ENCODE assay signal across 8 cellular contexts in the genomic region with DNA sequence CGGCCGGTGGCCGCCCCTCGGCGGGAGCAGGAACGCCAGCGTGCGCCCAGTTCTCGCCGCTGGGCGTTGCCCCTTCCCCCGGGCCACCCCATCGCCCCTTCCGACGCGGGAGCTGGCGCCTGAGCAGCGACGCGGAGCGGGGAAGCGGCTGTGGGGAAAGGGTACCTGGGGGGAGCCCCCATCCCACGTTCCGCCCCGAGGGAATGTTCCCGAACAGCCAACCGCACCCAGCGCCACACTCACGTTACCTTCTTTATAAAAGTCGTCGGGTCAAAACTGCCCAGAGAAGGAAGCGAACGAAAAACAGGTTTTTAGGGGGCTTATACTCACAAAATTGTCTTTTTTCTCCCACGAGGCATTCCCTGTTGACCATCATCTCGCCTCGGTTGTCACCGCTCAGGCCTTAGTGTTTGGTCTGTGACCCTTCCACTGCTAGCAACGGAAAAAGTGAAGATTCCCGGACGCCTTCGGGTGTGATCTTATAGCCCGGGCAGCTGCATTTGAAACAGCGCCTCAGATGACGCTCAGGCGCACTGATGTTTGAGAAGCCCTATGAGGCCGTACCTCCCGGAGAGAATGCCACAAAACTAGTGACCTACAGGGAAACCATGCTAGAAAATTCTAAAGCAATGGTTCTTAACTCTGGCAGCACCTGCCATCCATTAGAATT. TPM values are rescaled to one million over a fixed set of nuclear protein-coding genes. Genes with fewer than 3 reads are reported as not detected.
DNase-seq lines count a peak whose midpoint lies in the region; ATAC-seq and TF ChIP-seq lines count a peak whose summit lies in the region.

No MANE protein-coding gene starts in this region.

- no peaks in the 10 kb centered on the region for H3K36me3 Mint-ChIP-seq in naive B cell

- WGBS in esophagus muscularis mucosa: 5% methylated on average over 21 of the region's 47 CpGs
- WGBS in upper lobe of left lung, 2 donors: 1 to 4% methylated on average over 28 to 30 of the region's 47 CpGs

- H3K4me1 ChIP-seq in esophagus muscularis mucosa (peaks cover 7 to 19% (median 15%) of the 10 kb centered on the region in 4 donors), upper lobe of left lung (peaks cover 6 to 18% (median 9%) of the 10 kb centered on the region in 4 donors)

- peak overlapping the region; percentile 75 for H3K4me3 ChIP-seq in WI38 (ENCODE audit: low read depth, low read length)
- H3K4me3 ChIP-seq in esophagus muscularis mucosa: peak overlapping the region; percentile 58 to 85 (median 72)
- peak overlapping the region; percentile 45 to 89 (median 82) for H3K4me3 ChIP-seq in upper lobe of left lung

- in situ Hi-C loops in G401 (cut with HindIII; ENCODE audit: low sequenced_read_pairs): no loop called here

- peak overlapping the region; percentile 85 to 94 (median 88) for H3K4me3 Mint-ChIP-seq in naive B cell

- DNase-seq in G401 (ENCODE audit: low spot score): peak; percentile 44
- peak; percentile 75 for DNase-seq in HT-29 (ENCODE audit: low spot score)
- DNase-seq in esophagus muscularis mucosa (ENCODE audit: extremely low spot score): no peak
- DNase-seq in naive B cell: no peak
- peak in 1 of 2 donors; percentile 63 for DNase-seq in upper lobe of left lung
- no peak for DNase-seq in NCI-H2196 (lab: John Stamatoyannopoulos, UW; ENCODE audit: unreplicated experiment)
- no peak for DNase-seq in NCI-H1694 treated with DMSO at 0.1 percent for 48 hours (lab: John Stamatoyannopoulos, UW)

- H3K27me3 Mint-ChIP-seq in naive B cell: peaks cover 43 to 52% (median 49%) of the 10 kb centered on the region in 3 donors

- H3K27ac Mint-ChIP-seq in naive B cell: peak overlapping the region in 1 of 6 donors; percentile 66

- H3K27ac ChIP-seq in esophagus muscularis mucosa (replicated peaks in 1 of 4) (peak overlapping the region; percentile 71 to 83 (median 78)), upper lobe of left lung (peak overlapping the region in 3 of 4 donors; percentile 25 to 79 (median 40))

- H3K4me1 Mint-ChIP-seq in naive B cell: peaks cover 8 to 10% (median 9%) of the 10 kb centered on the region in 3 donors

- H3K36me3 ChIP-seq in esophagus muscularis mucosa: no peaks in the 10 kb centered on the region
- no peaks in the 10 kb centered on the region for H3K36me3 ChIP-seq in upper lobe of left lung

- TF ChIP-seq EP300 in esophagus muscularis mucosa (IDR thresholded peaks at IDR 0.05): no peak
- TF ChIP-seq EP300 in upper lobe of left lung (IDR thresholded peaks at IDR 0.05): no peak

- intact Hi-C loops in esophagus muscularis mucosa (cut with DNase I): no loop called here

- H3K27me3 ChIP-seq in esophagus muscularis mucosa: no peaks in the 10 kb centered on the region
- H3K27me3 ChIP-seq in upper lobe of left lung: no peaks in the 10 kb centered on the region

- H3K9me3 Mint-ChIP-seq in naive B cell: peaks cover 0 to 2% (median 0%) of the 10 kb centered on the region in 7 donors

- TF ChIP-seq CTCF in WI38 (IDR thresholded peaks at IDR 0.05; ENCODE audit: low read depth, low read length) (no peak), esophagus muscularis mucosa (IDR thresholded peaks at IDR 0.05) (no peak), upper lobe of left lung (IDR thresholded peaks at IDR 0.05) (no peak)

- H3K9me3 ChIP-seq in esophagus muscularis mucosa: no peaks in the 10 kb centered on the region
- H3K9me3 ChIP-seq in upper lobe of left lung: no peaks in the 10 kb centered on the region

- TF ChIP-seq POLR2A in esophagus muscularis mucosa (IDR thresholded peaks at IDR 0.05; ENCODE audit: low read depth): no peak
- no peak for TF ChIP-seq POLR2A in upper lobe of left lung (IDR thresholded peaks at IDR 0.05)

- ATAC-seq in naive B cell (ENCODE audit: low read depth in 2 of 2) (peak in 1 of 2 donors; percentile 44), upper lobe of left lung (ENCODE audit: low FRiP score in 2 of 2) (peak; percentile 8 to 84)

RNA-seq across cellular contexts. Expression of a gene that starts 0.5 kb away (rescaled TPM):
- 39.9 and 41.8 TPM in 2 replicates for total RNA-seq in G401 (2014; rRNA removed; shearing (Covaris generic))
- total RNA-seq in HT-29 (2014; rRNA removed; shearing (Covaris generic)): 41.0 and 50.7 TPM in 2 replicates
- total RNA-seq in esophagus muscularis mucosa (1 to 10 TPM; 2.9 to 8.6 (median 7.6) TPM), upper lobe of left lung (10 to 100 TPM in 4 of 6 donors, 1 to 10 TPM in 2; 3.1 to 27.5 (median 15.7) TPM)
- under 1 TPM in 5 of 6 donors, not detected in 1; 0.29 to 0.97 (median 0.55) TPM for polyA plus RNA-seq in naive B cell (ENCODE audit: low read depth in 6 of 6)

Comparison
In these comparisons a context has a peak if more than half of its experiments do, and no peak if none do; other contexts are left out.
1. DNase-seq: peak in G401 (single experiment) and HT-29 (single experiment); none in esophagus muscularis mucosa (single experiment), naive B cell (single experiment), NCI-H2196 (single experiment) and NCI-H1694 treated with DMSO at 0.1 percent for 48 hours (single experiment).
2. Peak in every context shown above with its lines, with median percentiles within 50 percentile points of each other: H3K4me3 ChIP-seq.